In genomic region chr11:77188323-77188911, GRCh38 we compare ENCODE assay signal across 7 cellular contexts.
DNase-seq lines count a peak whose midpoint lies in the region; ATAC-seq, FAIRE-seq and TF ChIP-seq lines count a peak whose summit lies in the region.

No MANE protein-coding gene starts in this region.

- no peak overlapping the region for H3K9ac ChIP-seq in SK-N-SH

- H3F3A ChIP-seq in SK-N-SH (replicated peaks; ENCODE audit: insufficient read depth), result no peaks in the 10 kb centered on the region

- no peak for TF ChIP-seq EP300 in SK-N-SH (IDR thresholded peaks at IDR 0.05; ENCODE audit: borderline replicate concordance in 1 of 2, low read depth in 1 of 2, low read length in 1 of 2)

- peak; percentile 90 for FAIRE-seq in GM12891 (lab: Jason Lieb, UNC)

- H3K27ac Mint-ChIP-seq in activated naive CD4-positive, alpha-beta T cell treated with anti-CD3 and anti-CD28 coated beads, Interleukin-2, amount 10 ng/mL, durations not matched to agents 7 days and 5 days, result no peak overlapping the region
- no peak overlapping the region for H3K27ac Mint-ChIP-seq in progenitor cell of endocrine pancreas

- H3K27me3 ChIP-seq in SK-N-SH (ENCODE audit: insufficient read depth) (no peaks in the 10 kb centered on the region), aorta (ENCODE audit: control insufficient read depth in 1 of 2, insufficient read depth in 2 of 2, low read length in 1 of 2) (no peaks in the 10 kb centered on the region)

- no peaks in the 10 kb centered on the region for H3K4me1 Mint-ChIP-seq in activated naive CD4-positive, alpha-beta T cell treated with anti-CD3 and anti-CD28 coated beads, Interleukin-2, amount 10 ng/mL, durations not matched to agents 7 days and 5 days
- peaks cover 1% of the 10 kb centered on the region for H3K4me1 Mint-ChIP-seq in progenitor cell of endocrine pancreas (ENCODE audit: low read depth)

- H3K4me3 Mint-ChIP-seq in activated naive CD4-positive, alpha-beta T cell treated with anti-CD3 and anti-CD28 coated beads, Interleukin-2, amount 10 ng/mL, durations not matched to agents 7 days and 5 days, result no peak overlapping the region
- H3K4me3 Mint-ChIP-seq in progenitor cell of endocrine pancreas (ENCODE audit: low read depth), result no peak overlapping the region

- peak overlapping the region in 1 of 2 experiments; percentile 14; a peak in 1 of 4 replicates for H3K4me3 ChIP-seq in SK-N-SH (ENCODE audit: low read depth in 2 of 2, low read length in 1 of 2)
- H3K4me3 ChIP-seq in aorta (ENCODE audit: low read length in 2 of 2), result no peak overlapping the region

- no peak for TF ChIP-seq POLR2A in GM12891 (IDR thresholded peaks at IDR 0.05; ENCODE audit: low read depth, low read length)

- H3K36me3 ChIP-seq in SK-N-SH (replicated peaks in 1 of 2; ENCODE audit: control insufficient read depth in 1 of 2, insufficient read depth in 2 of 2, low read length in 1 of 2), result no peaks in the 10 kb centered on the region
- H3K36me3 ChIP-seq in aorta (ENCODE audit: control insufficient read depth in 1 of 2, insufficient read depth in 2 of 2, low read length in 1 of 2), result no peaks in the 10 kb centered on the region

- POLR2A ChIA-PET in SK-N-SH (lab: Yijun Ruan, JAX), result no interaction called here

- no peaks in the 10 kb centered on the region for H3K9me3 ChIP-seq in SK-N-SH
- no peaks in the 10 kb centered on the region for H3K9me3 ChIP-seq in aorta (ENCODE audit: control insufficient read depth, low read length)

- H3K4me1 ChIP-seq in SK-N-SH (ENCODE audit: control insufficient read depth in 1 of 2, insufficient read depth in 2 of 2, low read depth in 1 of 2, low read length in 1 of 2), result no peaks in the 10 kb centered on the region
- H3K4me1 ChIP-seq in aorta (ENCODE audit: control insufficient read depth in 1 of 2, insufficient read depth in 2 of 2, low read length in 2 of 2), result no peaks in the 10 kb centered on the region

- ATAC-seq in aorta (ENCODE audit: low FRiP score), result peak; percentile 83

- H3K27me3 Mint-ChIP-seq in activated naive CD4-positive, alpha-beta T cell treated with anti-CD3 and anti-CD28 coated beads, Interleukin-2, amount 10 ng/mL, durations not matched to agents 7 days and 5 days, result no peaks in the 10 kb centered on the region
- H3K27me3 Mint-ChIP-seq in progenitor cell of endocrine pancreas, result peaks cover 3% of the 10 kb centered on the region

- H3K36me3 Mint-ChIP-seq in activated naive CD4-positive, alpha-beta T cell treated with anti-CD3 and anti-CD28 coated beads, Interleukin-2, amount 10 ng/mL, durations not matched to agents 7 days and 5 days, result no peaks in the 10 kb centered on the region
- H3K36me3 Mint-ChIP-seq in progenitor cell of endocrine pancreas (ENCODE audit: insufficient read depth), result no peaks in the 10 kb centered on the region

- WGBS in SK-N-SH (ENCODE audit: low lambda C conversion rate), result 47% methylated on average over 4 of the region's 4 CpGs
- 47 to 51% methylated on average over 4 of the region's 4 CpGs for WGBS in aorta, 2 donors

- TF ChIP-seq CTCF in SK-N-SH (IDR thresholded peaks at IDR 0.05) (peak; percentile 93), progenitor cell of endocrine pancreas (IDR thresholded peaks at IDR 0.05; ENCODE audit: unreplicated experiment) (peak; percentile 95)

- H3K27ac ChIP-seq in SK-N-SH (ENCODE audit: low read depth in 2 of 2, low read length in 1 of 2), result no peak overlapping the region
- H3K27ac ChIP-seq in aorta (ENCODE audit: low read depth in 1 of 2, low read length in 2 of 2), result no peak overlapping the region

- intact Hi-C loops in aorta (cut with DNase I), result loop anchor here (1.0 to 2.0 kb wide), 3 partner anchors 61 to 142 kb away; no protein-coding TSS in a partner anchor

- no peaks in the 10 kb centered on the region for H4K20me1 ChIP-seq in SK-N-SH (ENCODE audit: insufficient read depth)

- no peaks in the 10 kb centered on the region for H3K9me2 ChIP-seq in SK-N-SH

- peak; percentile 83 for DNase-seq in GM12891 (ENCODE audit: insufficient read length, low spot score)
- DNase-seq in MV-4-11 (lab: John Stamatoyannopoulos, UW), result peak; percentile 71
- peak; percentile 90 for DNase-seq in SK-N-SH
- DNase-seq in activated naive CD4-positive, alpha-beta T cell treated with anti-CD3 and anti-CD28 coated beads, Interleukin-2, amount 10 ng/mL, durations not matched to agents 7 days and 5 days, result peak; percentile 78
- peak; percentile 69 for DNase-seq in glomerular visceral epithelial cell (ENCODE audit: extremely low spot score)
- DNase-seq in progenitor cell of endocrine pancreas (ENCODE audit: low spot score, unreplicated experiment), result peak; percentile 55
- peak; percentile 87 to 94 for DNase-seq in aorta

- no peaks in the 10 kb centered on the region for H3K9me3 Mint-ChIP-seq in activated naive CD4-positive, alpha-beta T cell treated with anti-CD3 and anti-CD28 coated beads, Interleukin-2, amount 10 ng/mL, durations not matched to agents 7 days and 5 days
- H3K9me3 Mint-ChIP-seq in progenitor cell of endocrine pancreas (ENCODE audit: low read depth), result no peaks in the 10 kb centered on the region

- CTCF ChIA-PET in SK-N-SH (lab: Yijun Ruan, JAX), result interaction anchor here (0.6 to 11.8 kb wide), 55 partner anchors 8 to 459 kb away, joined by 3 to 270 read pairs (median 4); partner anchors contain the start of gene MYO7A
- CTCF ChIA-PET in activated naive CD4-positive, alpha-beta T cell treated with anti-CD3 and anti-CD28 coated beads, Interleukin-2, amount 10 ng/mL, durations not matched to agents 7 days and 5 days (lab: Charles Lee), result interaction anchor here (0.6 to 7.0 kb wide), 22 partner anchors 9 to 478 kb away, joined by 3 to 111 read pairs (median 4); partner anchors contain the start of gene MYO7A

- TF ChIP-seq RAD21 in SK-N-SH (IDR thresholded peaks at IDR 0.05; ENCODE audit: low read length), result peak; percentile 93

- H2AFZ ChIP-seq in SK-N-SH (ENCODE audit: low read depth), result no peak overlapping the region

- no peak overlapping the region for H3K4me2 ChIP-seq in SK-N-SH

- H3K79me2 ChIP-seq in SK-N-SH (ENCODE audit: insufficient read depth), result no peaks in the 10 kb centered on the region

TF ChIP-seq in GM12891, 5 proteins besides CTCF, POLR2A, EP300 and RAD21:
- TF ChIP-seq PAX5 (IDR thresholded peaks at IDR 0.05; ENCODE audit: insufficient read depth, low read length, severe bottlenecking), result no peak
- no peak for TF ChIP-seq TAF1 (IDR thresholded peaks at IDR 0.05; ENCODE audit: low read depth, low read length)
- no peak for TF ChIP-seq POLR2AphosphoS5 (IDR thresholded peaks at IDR 0.05; ENCODE audit: low read depth, low read length)
- no peak for TF ChIP-seq POU2F2 (IDR thresholded peaks at IDR 0.05; ENCODE audit: low read depth, low read length)
- no peak for TF ChIP-seq SPI1 (IDR thresholded peaks at IDR 0.05; ENCODE audit: low read depth, low read length)

TF ChIP-seq in SK-N-SH, 30 proteins besides CTCF, POLR2A, EP300 and RAD21:
- peak; percentile 97 for TF ChIP-seq SMC3 (IDR thresholded peaks at IDR 0.05; ENCODE audit: low read depth, low read length)
- TF ChIP-seq GATA2 (CRISPR knock-in tag; IDR thresholded peaks at IDR 0.05), result no peak
